In genomic region chr2:10909050-10909995, GRCh38 we compare ENCODE assay signal across 10 cellular contexts. TPM values are rescaled to one million over a fixed set of nuclear protein-coding genes. Genes with fewer than 3 reads are reported as not detected.
DNase-seq lines count a peak whose midpoint lies in the region; ATAC-seq and TF ChIP-seq lines count a peak whose summit lies in the region.
"Had no signal": no experiment of that assay in that cellular context is flagged by ENCODE, and none has a peak within 500 bp of the region (broad histone marks: within the 10 kb centered on the region; RNA-seq: fewer than 3 reads in every experiment).

No MANE protein-coding gene starts in this region.

- no peaks in the 10 kb centered on the region for H3K9me2 ChIP-seq in SU-DHL-6 (replicated peaks; ENCODE audit: insufficient read depth, low read length)

- no peak overlapping the region for H2AFZ ChIP-seq in SU-DHL-6 (ENCODE audit: low read depth, low read length, severe bottlenecking)

- H3K9me3 Mint-ChIP-seq in Calu3 (ENCODE audit: low read depth, unreplicated experiment): no peaks in the 10 kb centered on the region
- H3K9me3 Mint-ChIP-seq: activated T-cell treated with anti-CD3 and anti-CD28 coated beads, Interleukin-2, amount 50 U/mL, for 72 hours had no signal

- no peaks in the 10 kb centered on the region for H3K4me1 Mint-ChIP-seq in Calu3 (ENCODE audit: low read depth, unreplicated experiment)

- BruUV-seq in Calu3 (replicated peaks; lab: Mats Ljungman, UMichigan): no TSS peak

- intact Hi-C loops in Calu3 (cut with micrococcal nuclease; ENCODE audit: unreplicated experiment): no loop called here
- intact Hi-C loops in aorta (cut with DNase I): no loop called here

- H3K9me3 ChIP-seq in HAP-1: no peaks in the 10 kb centered on the region
- H3K9me3 ChIP-seq in SU-DHL-6 (ENCODE audit: insufficient read depth, low read length): no peaks in the 10 kb centered on the region
- no peaks in the 10 kb centered on the region for H3K9me3 ChIP-seq in aorta (ENCODE audit: control insufficient read depth, low read length)

- peaks cover 23% of the 10 kb centered on the region for H3K27me3 ChIP-seq in HAP-1 (ENCODE audit: low read depth)
- H3K27me3 ChIP-seq in SU-DHL-6 (ENCODE audit: low read length): no peaks in the 10 kb centered on the region
- peaks cover 37% of the 10 kb centered on the region for H3K27me3 ChIP-seq in kidney epithelial cell (ENCODE audit: control insufficient read depth, insufficient read depth, low read length)
- H3K27me3 ChIP-seq in aorta (ENCODE audit: control insufficient read depth in 1 of 2, insufficient read depth in 2 of 2, low read length in 1 of 2): no peaks in the 10 kb centered on the region

- no peaks in the 10 kb centered on the region for H3K36me3 ChIP-seq in HAP-1 (replicated peaks)
- H3K36me3 ChIP-seq in SU-DHL-6 (ENCODE audit: low read length): no peaks in the 10 kb centered on the region
- no peaks in the 10 kb centered on the region for H3K36me3 ChIP-seq in kidney epithelial cell (ENCODE audit: control insufficient read depth, insufficient read depth, low read length)
- no peaks in the 10 kb centered on the region for H3K36me3 ChIP-seq in aorta (ENCODE audit: control insufficient read depth in 1 of 2, insufficient read depth in 2 of 2, low read length in 1 of 2)

- peaks cover 91% of the 10 kb centered on the region for H3K27me3 Mint-ChIP-seq in Calu3 (ENCODE audit: unreplicated experiment)

- no peak overlapping the region for H3K4me3 Mint-ChIP-seq in Calu3 (ENCODE audit: low read depth, unreplicated experiment)
- H3K4me3 Mint-ChIP-seq: activated T-cell treated with anti-CD3 and anti-CD28 coated beads, Interleukin-2, amount 50 U/mL, for 72 hours had no signal

- ATAC-seq in aorta (ENCODE audit: low FRiP score): no peak
- ATAC-seq: activated T-cell treated with anti-CD3 and anti-CD28 coated beads, Interleukin-2, amount 50 U/mL, for 72 hours had no signal

- 68% methylated on average over 15 of the region's 15 CpGs for WGBS in aorta, 2 donors

- no peak overlapping the region for H3K27ac Mint-ChIP-seq in Calu3 (ENCODE audit: unreplicated experiment)
- H3K27ac Mint-ChIP-seq: activated T-cell treated with anti-CD3 and anti-CD28 coated beads, Interleukin-2, amount 50 U/mL, for 72 hours had no signal

- no peaks in the 10 kb centered on the region for H3K79me2 ChIP-seq in SU-DHL-6 (ENCODE audit: insufficient read depth, low read length)

- in situ Hi-C loops in HAP-1 (cut with MboI; ENCODE audit: low sequenced_read_pairs): no loop called here

- CTCF ChIA-PET in Calu3 (lab: Charles Lee): interaction anchor here (0.6 kb wide), 1 partner anchor 8 kb away, joined by 3 read pairs; no protein-coding TSS in a partner anchor

- H3K4me1 ChIP-seq in HAP-1 (no peaks in the 10 kb centered on the region), aorta (ENCODE audit: control insufficient read depth in 1 of 2, insufficient read depth in 2 of 2, low read length in 2 of 2) (no peaks in the 10 kb centered on the region)

- peak; percentile 34 for DNase-seq in Calu3
- peak; percentile 8 to 76 for DNase-seq in HAP-1 (ENCODE audit: low spot score in 2 of 2)
- DNase-seq in kidney epithelial cell (ENCODE audit: low read depth): no peak
- DNase-seq in aorta: no peak
- no peak for DNase-seq in hepatic stellate cell (ENCODE audit: low spot score)
- DNase-seq in cerebellar nuclear complex (lab: John Stamatoyannopoulos, UW): no peak
- no peak for DNase-seq in midbrain (lab: John Stamatoyannopoulos, UW)

- H4K20me1 ChIP-seq in SU-DHL-6 (ENCODE audit: low read depth, low read length): no peaks in the 10 kb centered on the region

- peak; percentile 29 for TF ChIP-seq CTCF in Calu3 (IDR thresholded peaks at IDR 0.05; ENCODE audit: unreplicated experiment)
- peak; percentile 30 for TF ChIP-seq CTCF in SU-DHL-6 (IDR thresholded peaks at IDR 0.05; ENCODE audit: insufficient read depth, low read length, poor library complexity, severe bottlenecking)
- TF ChIP-seq CTCF in kidney epithelial cell (IDR thresholded peaks at IDR 0.05; ENCODE audit: insufficient read depth, low read length, poor library complexity, severe bottlenecking): peak; percentile 58

- no peak overlapping the region for H3K27ac ChIP-seq in SU-DHL-6 (ENCODE audit: low read depth, low read length)
- H3K27ac ChIP-seq in aorta (ENCODE audit: low read depth in 1 of 2, low read length in 2 of 2): no peak overlapping the region

- H3K36me3 Mint-ChIP-seq in Calu3 (ENCODE audit: insufficient read depth, unreplicated experiment): no peaks in the 10 kb centered on the region

- H3K4me3 ChIP-seq in HAP-1: no peak overlapping the region
- no peak overlapping the region for H3K4me3 ChIP-seq in SU-DHL-6 (ENCODE audit: insufficient read depth, low read length, poor library complexity, severe bottlenecking)
- H3K4me3 ChIP-seq in kidney epithelial cell (ENCODE audit: low read depth, low read length): no peak overlapping the region
- H3K4me3 ChIP-seq in aorta (ENCODE audit: low read length in 2 of 2): no peak overlapping the region

- H3F3A ChIP-seq in SU-DHL-6 (ENCODE audit: insufficient read depth): no peaks in the 10 kb centered on the region

- no peak overlapping the region for H3K9ac ChIP-seq in SU-DHL-6 (ENCODE audit: low read length)

- H3K4me2 ChIP-seq in SU-DHL-6 (ENCODE audit: low read depth, low read length, poor library complexity, severe bottlenecking): no peak overlapping the region

RNA-seq across cellular contexts. Expression of gene KCNF1, which starts 2.4 kb away (rescaled TPM):
- total RNA-seq in Calu3 (2022) (not detected in 2 replicates), kidney epithelial cell (3.1 TPM in 2 replicates), aorta (not detected)
- not detected for polyA plus RNA-seq in aorta
- total RNA-seq: activated T-cell treated with anti-CD3 and anti-CD28 coated beads, Interleukin-2, amount 50 U/mL, for 72 hours; lower leg skin had no signal

Comparison
In these comparisons a context has a peak if more than half of its experiments do, and no peak if none do; other contexts are left out.
1. DNase-seq: peak in Calu3 (single experiment) and HAP-1 (2 of 2); none in kidney epithelial cell (single experiment), aorta (0 of 2), hepatic stellate cell (single experiment), cerebellar nuclear complex (0 of 2) and midbrain (single experiment).
2. Peak in every context shown above with its lines, with median percentiles within 50 percentile points of each other: CTCF ChIP-seq.